ENCODE assay signal across 9 cellular contexts in genomic region chr18:63339920-63340484, GRCh38. TPM values are rescaled to one million over a fixed set of nuclear protein-coding genes. Genes with fewer than 3 reads are reported as not detected.
DNase-seq lines count a peak whose midpoint lies in the region; ATAC-seq and TF ChIP-seq lines count a peak whose summit lies in the region.
"Had no signal": no experiment of that assay in that cellular context is flagged by ENCODE, and none has a peak within 500 bp of the region (broad histone marks: within the 10 kb centered on the region; RNA-seq: fewer than 3 reads in every experiment).

No MANE protein-coding gene starts in this region.

- H3K36me3 ChIP-seq in HCT116 (ENCODE audit: control insufficient read depth in 1 of 2, insufficient read depth in 2 of 2, low read length in 2 of 2) (peaks cover 11 to 29% of the 10 kb centered on the region in 2 experiments; a peak in 2 of 4 replicates), breast epithelium (peaks cover 6% of the 10 kb centered on the region), aorta (ENCODE audit: control insufficient read depth in 1 of 2, insufficient read depth in 2 of 2, low read length in 1 of 2) (peaks cover 0 to 4% of the 10 kb centered on the region in 2 donors)
- H3K36me3 ChIP-seq: ovary had no signal

- no peak overlapping the region for H3K9ac ChIP-seq in HCT116 (ENCODE audit: low read length)

- H3K27me3 ChIP-seq in HCT116 (ENCODE audit: insufficient read depth, low read length) (no peaks in the 10 kb centered on the region), breast epithelium (no peaks in the 10 kb centered on the region), aorta (ENCODE audit: control insufficient read depth in 1 of 2, insufficient read depth in 2 of 2, low read length in 1 of 2) (no peaks in the 10 kb centered on the region)
- H3K27me3 ChIP-seq: ovary had no signal

- TF ChIP-seq CTCF in Calu3 (IDR thresholded peaks at IDR 0.05; ENCODE audit: unreplicated experiment) (peak; percentile 49), HCT116 (IDR thresholded peaks at IDR 0.05 in 2 of 3, conservative IDR thresholded peaks at IDR 0.05 in 1 of 3; ENCODE audit: borderline replicate concordance in 1 of 3, insufficient read depth in 1 of 3, low read depth in 2 of 3, low read length in 2 of 3) (peak; percentile 29 to 78 (median 68); a peak in 5 of 6 replicates), breast epithelium (IDR thresholded peaks at IDR 0.05) (peak; percentile 15 to 30 (median 26))

- TF ChIP-seq RAD21 in HCT116 (IDR thresholded peaks at IDR 0.05; ENCODE audit: low read depth), result peak; percentile 41; the same call in 1 of the 2 replicates

- no peaks in the 10 kb centered on the region for H3K9me2 ChIP-seq in HCT116 (ENCODE audit: insufficient read depth)

- no peaks in the 10 kb centered on the region for H3K27me3 Mint-ChIP-seq in Calu3 (ENCODE audit: unreplicated experiment)

- H3K9me3 Mint-ChIP-seq in Calu3 (ENCODE audit: low read depth, unreplicated experiment), result no peaks in the 10 kb centered on the region

- H2AFZ ChIP-seq in HCT116 (ENCODE audit: low read depth, low read length, poor library complexity, severe bottlenecking), result no peak overlapping the region

- 16 to 34% methylated on average over 4 of the region's 4 CpGs for WGBS in aorta, 2 donors

- no peak overlapping the region for H3K4me3 Mint-ChIP-seq in Calu3 (ENCODE audit: low read depth, unreplicated experiment)

- no peaks in the 10 kb centered on the region for H3K79me2 ChIP-seq in HCT116 (ENCODE audit: insufficient read depth, low read length)

- H3K27ac ChIP-seq in HCT116 (ENCODE audit: low read depth, low read length) (no peak overlapping the region), breast epithelium (peak overlapping the region; percentile 15 to 30), aorta (ENCODE audit: low read depth in 1 of 2, low read length in 2 of 2) (no peak overlapping the region)
- H3K27ac ChIP-seq: ovary had no signal

- no peak overlapping the region for H3K4me2 ChIP-seq in HCT116 (ENCODE audit: low read length)

- H3K4me1 ChIP-seq in HCT116 (ENCODE audit: control insufficient read depth in 1 of 2, insufficient read depth in 2 of 2, low read length in 2 of 2) (peaks cover 10 to 15% of the 10 kb centered on the region in 2 experiments), breast epithelium (peaks cover 0 to 6% of the 10 kb centered on the region in 2 donors), aorta (ENCODE audit: control insufficient read depth in 1 of 2, insufficient read depth in 2 of 2, low read length in 2 of 2) (no peaks in the 10 kb centered on the region)

- peak; percentile 57; the same call in 1 of the 2 replicates for ATAC-seq in HCT116
- no peak for ATAC-seq in aorta (ENCODE audit: low FRiP score)
- no peak for ATAC-seq in left ventricle myocardium superior

- H3K9me3 ChIP-seq in HCT116 (ENCODE audit: control insufficient read depth in 1 of 2, insufficient read depth in 1 of 2, low read depth in 1 of 2, low read length in 2 of 2) (no peaks in the 10 kb centered on the region), breast epithelium (no peaks in the 10 kb centered on the region), aorta (ENCODE audit: control insufficient read depth, low read length) (no peaks in the 10 kb centered on the region)
- H3K9me3 ChIP-seq: ovary had no signal

- TF ChIP-seq POLR2A in HCT116 (IDR thresholded peaks at IDR 0.05; ENCODE audit: borderline replicate concordance, extremely low read depth, insufficient read depth, insufficient read length), result no peak
- no peak for TF ChIP-seq POLR2A in breast epithelium (IDR thresholded peaks at IDR 0.05)

- POLR2A ChIA-PET in HCT116 (lab: Charles Lee), result no interaction called here

- H3K4me1 Mint-ChIP-seq in Calu3 (ENCODE audit: low read depth, unreplicated experiment), result peaks cover 14% of the 10 kb centered on the region

- intact Hi-C loops in Calu3 (cut with micrococcal nuclease; ENCODE audit: unreplicated experiment), result loop anchor here (5.0 kb wide), 1 partner anchor 97 kb away; no protein-coding TSS in a partner anchor
- intact Hi-C loops in HCT116 (cut with micrococcal nuclease), result loop anchor here (5.0 to 10.0 kb wide), 5 partner anchors 172 to 505 kb away; no protein-coding TSS in a partner anchor
- intact Hi-C loops in breast epithelium (cut with DNase I; ENCODE audit: low total_unique reads), result no loop called here
- intact Hi-C loops in aorta (cut with DNase I), result no loop called here
- intact Hi-C loops in left ventricle myocardium superior (cut with micrococcal nuclease), result loop anchor here (10.0 kb wide), 1 partner anchor 95 kb away; no protein-coding TSS in a partner anchor

- H3K4me3 ChIP-seq in HCT116 (replicated peaks in 1 of 2; ENCODE audit: low read depth in 1 of 2, low read length in 2 of 2), result no peak overlapping the region
- H3K4me3 ChIP-seq in breast epithelium, result no peak overlapping the region
- no peak overlapping the region for H3K4me3 ChIP-seq in aorta (ENCODE audit: low read length in 2 of 2)
- H3K4me3 ChIP-seq: ovary had no signal

- RAD21 ChIA-PET in HCT116 (lab: Charles Lee; ENCODE audit: low non-redundant PET in 1 of 2, low total read pairs in 2 of 2, uncharacterized antibody in 2 of 2, unreplicated experiment in 2 of 2), result no interaction called here

- BruUV-seq in Calu3 (replicated peaks; lab: Mats Ljungman, UMichigan) (no TSS peak), HCT116 (replicated peaks; lab: Mats Ljungman, UMichigan) (no TSS peak)

- H3K27ac Mint-ChIP-seq in Calu3 (ENCODE audit: unreplicated experiment), result no peak overlapping the region

- CTCF ChIA-PET in Calu3 (lab: Charles Lee), result interaction anchor here (0.5 to 1.3 kb wide), 2 partner anchors 19 to 208 kb away, joined by 3 to 4 read pairs; no protein-coding TSS in a partner anchor
- CTCF ChIA-PET in HCT116 (lab: Charles Lee), result interaction anchor here (0.7 to 3.1 kb wide), 10 partner anchors 13 to 324 kb away, joined by 3 to 16 read pairs (median 4); partner anchors contain the start of gene KDSR

- DNase-seq in Calu3 (peak; percentile 24), HCT116 (ENCODE audit: low read depth, low spot score) (peak; percentile 10), RKO (ENCODE audit: low spot score) (peak; percentile 50), breast epithelium (ENCODE audit: low spot score in 2 of 2) (no peak), medulla oblongata (ENCODE audit: extremely low spot score) (peak; percentile 59), aorta (no peak), NCI-H446 treated with DMSO at 0.1 percent for 48 hours (lab: John Stamatoyannopoulos, UW) (no peak), left ventricle myocardium superior (no peak)

- 0 out of 2 replicates have a peak, but pooled peaks cover 3% of the 10 kb centered on the region for H4K20me1 ChIP-seq in HCT116 (ENCODE audit: insufficient read depth)

- peaks cover 40% of the 10 kb centered on the region for H3K36me3 Mint-ChIP-seq in Calu3 (ENCODE audit: insufficient read depth, unreplicated experiment)

TF ChIP-seq in HCT116, 20 proteins besides CTCF, POLR2A, EP300 and RAD21 (continues in another document):
- TF ChIP-seq SRF (IDR thresholded peaks at IDR 0.05; ENCODE audit: low read depth), result no peak
- no peak for TF ChIP-seq CEBPB (IDR thresholded peaks at IDR 0.05; ENCODE audit: low read depth)
- no peak for TF ChIP-seq EZH2 (IDR thresholded peaks at IDR 0.05)
- no peak for TF ChIP-seq ZBTB33 (IDR thresholded peaks at IDR 0.05; ENCODE audit: extremely low read depth, insufficient replicate concordance, low read length)
- TF ChIP-seq JUND (IDR thresholded peaks at IDR 0.05), result no peak
- TF ChIP-seq TCF7L2 (IDR thresholded peaks at IDR 0.05; ENCODE audit: borderline replicate concordance, extremely low read depth, insufficient read depth, insufficient read length), result no peak
- TF ChIP-seq ZNF274 (IDR thresholded peaks at IDR 0.05; ENCODE audit: low read depth, low read length), result no peak
- TF ChIP-seq SIN3A (IDR thresholded peaks at IDR 0.05; ENCODE audit: low read depth), result no peak
- TF ChIP-seq POLR2AphosphoS5 (IDR thresholded peaks at IDR 0.05; ENCODE audit: low read depth, low read length), result no peak
- TF ChIP-seq CBX3 (IDR thresholded peaks at IDR 0.05; ENCODE audit: low read depth), result no peak
- TF ChIP-seq MAX (IDR thresholded peaks at IDR 0.05), result no peak
- no peak for TF ChIP-seq ELF1 (IDR thresholded peaks at IDR 0.05; ENCODE audit: borderline replicate concordance, low read depth)
- no peak for TF ChIP-seq YY1 (IDR thresholded peaks at IDR 0.05; ENCODE audit: extremely low read depth, insufficient replicate concordance, low read depth, low read length)
- no peak for TF ChIP-seq EZH2phosphoT487 (IDR thresholded peaks at IDR 0.05; ENCODE audit: borderline replicate concordance)

RNA-seq across cellular contexts. Expression of gene BCL2, which starts 20.4 kb away (rescaled TPM):
- total RNA-seq in Calu3 (2022), result 2.9 and 4.0 TPM in 2 replicates
- total RNA-seq in HCT116 (2021; ENCODE audit: unreplicated experiment), result 2.5 TPM
- 0.37 and 0.44 TPM in 2 replicates for polyA plus RNA-seq in HCT116 (2012)
- total RNA-seq in breast epithelium, result 10 to 100 TPM; 41.3 to 82.5 (median 43.6) TPM
- total RNA-seq in aorta, result 10 to 100 TPM; 23.7 to 25.4 TPM
- polyA plus RNA-seq in aorta, result 1 to 10 TPM; 2.6 to 4.3 TPM
- 7.7 TPM for total RNA-seq in left ventricle myocardium superior

RNA-seq across cellular contexts. Expression of gene KDSR, which starts 27.0 kb away (rescaled TPM):
- total RNA-seq in Calu3 (2022) (53.3 and 59.3 TPM in 2 replicates), HCT116 (2021; ENCODE audit: unreplicated experiment) (68.6 TPM), breast epithelium (10 to 100 TPM; 41.6 to 53.0 (median 48.9) TPM), aorta (10 to 100 TPM; 74.3 to 91.0 TPM), left ventricle myocardium superior (32.9 TPM)
- 34.1 and 43.0 TPM in 2 replicates for polyA plus RNA-seq in HCT116 (2012)
- 10 to 100 TPM; 24.4 to 26.6 TPM for polyA plus RNA-seq in aorta

Comparison
In these comparisons a context has a peak if more than half of its experiments do, and no peak if none do; other contexts are left out.
1. DNase-seq: peak in Calu3 (single experiment), HCT116 (single experiment), RKO (single experiment) and medulla oblongata (single experiment); none in breast epithelium (0 of 2), aorta (0 of 2), NCI-H446 treated with DMSO at 0.1 percent for 48 hours (single experiment) and left ventricle myocardium superior (single experiment).
2. H3K27ac ChIP-seq: peak in breast epithelium (2 of 2); none in HCT116 (single experiment) and aorta (0 of 2).
3. intact Hi-C loops: an anchor here in Calu3 (5.0 kb wide), HCT116 (5.0 to 10.0 kb wide) and left ventricle myocardium superior (10.0 kb wide); none called in breast epithelium and aorta.
4. Peak in every context shown above with its lines, with median percentiles within 50 percentile points of each other: CTCF ChIP-seq.